8 cellular contexts compared by ENCODE assay signal in the genomic region with DNA sequence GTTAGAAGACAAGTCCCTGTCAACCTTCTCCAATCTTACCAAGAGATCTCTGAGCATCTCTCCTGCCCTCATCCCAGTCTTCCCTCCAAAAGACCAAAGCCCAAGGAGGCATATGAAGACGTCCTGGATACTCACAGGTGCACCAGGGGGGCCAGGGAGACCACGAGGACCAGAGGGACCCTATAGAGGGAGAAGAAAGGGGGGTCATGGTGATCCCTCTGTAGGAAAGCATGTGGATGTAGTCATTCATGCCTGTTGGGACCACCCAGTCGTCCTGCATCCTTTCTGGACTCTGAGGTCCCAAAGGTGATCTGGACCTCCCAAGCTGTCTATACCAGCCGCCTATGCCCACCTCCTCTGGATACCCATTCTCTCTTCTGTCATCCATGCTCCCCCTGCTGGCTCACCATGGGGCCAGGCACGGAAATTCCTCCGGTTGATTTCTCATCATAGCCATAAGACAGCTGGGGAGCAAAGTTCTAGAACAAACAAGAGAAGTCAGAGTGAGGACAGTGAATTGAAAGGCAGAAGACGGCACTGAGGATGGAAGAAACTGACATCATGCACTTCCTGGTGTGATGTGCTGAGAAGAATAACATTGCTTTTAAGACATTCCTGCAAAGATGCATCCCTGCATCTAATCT. TPM values are rescaled to one million over a fixed set of nuclear protein-coding genes. Genes with fewer than 3 reads are reported as not detected.
A peak's percentile ranks its signal among the peaks of the same experiment; 100 is the strongest.
DNase-seq lines count a peak whose midpoint lies in the region; ATAC-seq, FAIRE-seq and TF ChIP-seq lines count a peak whose summit lies in the region.

No MANE protein-coding gene starts in this region.

- TF ChIP-seq CTCF in endothelial cell of umbilical vein (IDR thresholded peaks at IDR 0.05; ENCODE audit: extremely low read depth in 1 of 2, insufficient read depth in 1 of 2, low read depth in 1 of 2, low read length in 2 of 2) (peak; percentile 77 to 79), thoracic aorta (IDR thresholded peaks at IDR 0.05) (peak; percentile 61)

- peak; percentile 95 for FAIRE-seq in endothelial cell of umbilical vein (lab: Jason Lieb, UNC)

- no peak overlapping the region for H3K9ac ChIP-seq in endothelial cell of umbilical vein (replicated peaks; ENCODE audit: extremely low read depth, insufficient read depth, low read length)

- H3K9me3 ChIP-seq in endothelial cell of umbilical vein (replicated peaks; ENCODE audit: control insufficient read depth, insufficient read depth, low read length) = no peaks in the 10 kb centered on the region
- H3K9me3 ChIP-seq in thoracic aorta = no peaks in the 10 kb centered on the region

- no peaks in the 10 kb centered on the region for H3K9me3 Mint-ChIP-seq in activated CD4-positive, alpha-beta memory T cell treated with anti-CD3 and anti-CD28 coated beads, Interleukin-2, amount 10 ng/mL, durations not matched to agents 7 days and 5 days
- no peaks in the 10 kb centered on the region for H3K9me3 Mint-ChIP-seq in natural killer cell treated with Interleukin-12 subunit alpha and Interleukin-12 subunit beta and Interleukin-15 and Interleukin-18, amount 100 ng/mL, for 72 hours

- no peak for TF ChIP-seq POLR2A in endothelial cell of umbilical vein (IDR thresholded peaks at IDR 0.05; ENCODE audit: low read depth, low read length)

- no peaks in the 10 kb centered on the region for H3K36me3 Mint-ChIP-seq in activated CD4-positive, alpha-beta memory T cell treated with anti-CD3 and anti-CD28 coated beads, Interleukin-2, amount 10 ng/mL, durations not matched to agents 7 days and 5 days (ENCODE audit: low read depth)
- H3K36me3 Mint-ChIP-seq in natural killer cell treated with Interleukin-12 subunit alpha and Interleukin-12 subunit beta and Interleukin-15 and Interleukin-18, amount 100 ng/mL, for 72 hours = no peaks in the 10 kb centered on the region

- H3K4me3 ChIP-seq in endothelial cell of umbilical vein (replicated peaks in 1 of 3; ENCODE audit: insufficient read depth in 1 of 3, low read depth in 1 of 3, low read length in 3 of 3) (no peak overlapping the region), thoracic aorta (peak overlapping the region; percentile 78)

- ATAC-seq in natural killer cell treated with Interleukin-12 subunit alpha and Interleukin-12 subunit beta and Interleukin-15 and Interleukin-18, amount 100 ng/mL, for 72 hours = no peak
- no peak for ATAC-seq in thoracic aorta (ENCODE audit: insufficient number of reproducible peaks, low FRiP score, low read depth)

- H3K9me1 ChIP-seq in endothelial cell of umbilical vein (replicated peaks; ENCODE audit: control insufficient read depth, extremely low read depth, insufficient read depth, low read length) = no peaks in the 10 kb centered on the region

- no peak overlapping the region for H3K4me3 Mint-ChIP-seq in activated CD4-positive, alpha-beta memory T cell treated with anti-CD3 and anti-CD28 coated beads, Interleukin-2, amount 10 ng/mL, durations not matched to agents 7 days and 5 days
- peak overlapping the region; percentile 45 for H3K4me3 Mint-ChIP-seq in natural killer cell treated with Interleukin-12 subunit alpha and Interleukin-12 subunit beta and Interleukin-15 and Interleukin-18, amount 100 ng/mL, for 72 hours

- no peak overlapping the region for H3K4me2 ChIP-seq in endothelial cell of umbilical vein (ENCODE audit: insufficient read depth, low read length)

- H3K4me1 ChIP-seq in endothelial cell of umbilical vein (ENCODE audit: control insufficient read depth, extremely low read depth, insufficient read depth, low read length) (no peaks in the 10 kb centered on the region), thoracic aorta (ENCODE audit: control insufficient read depth in 1 of 2, low read depth in 2 of 2) (peaks cover 18 to 63% of the 10 kb centered on the region in 2 donors)

- DNase-seq in NCI-H526 (lab: John Stamatoyannopoulos, UW) (peak; percentile 45 to 82), NCI-H526 treated with DMSO at 0.1 percent for 48 hours (lab: John Stamatoyannopoulos, UW) (no peak), NCI-H510A (lab: John Stamatoyannopoulos, UW) (peak; percentile 38), endothelial cell of umbilical vein (ENCODE audit: low read depth, low spot score) (peak; percentile 64), thoracic aorta (ENCODE audit: low spot score) (no peak), GM03348 (ENCODE audit: low spot score) (no peak)
- peak; percentile 75 for DNase-seq in activated CD4-positive, alpha-beta memory T cell treated with anti-CD3 and anti-CD28 coated beads, Interleukin-2, amount 10 ng/mL, durations not matched to agents 7 days and 5 days
- DNase-seq in natural killer cell treated with Interleukin-12 subunit alpha and Interleukin-12 subunit beta and Interleukin-15 and Interleukin-18, amount 100 ng/mL, for 72 hours (ENCODE audit: low spot score) = no peak

- peaks cover 13 to 21% of the 10 kb centered on the region in 2 experiments for H3K27me3 ChIP-seq in endothelial cell of umbilical vein (ENCODE audit: control insufficient read depth in 2 of 2, insufficient read depth in 2 of 2, low read length in 2 of 2)
- H3K27me3 ChIP-seq in thoracic aorta (replicated peaks; ENCODE audit: insufficient read depth) = no peaks in the 10 kb centered on the region

- H3K27ac ChIP-seq in endothelial cell of umbilical vein (ENCODE audit: insufficient read depth, low read depth, low read length) = no peak overlapping the region
- peak overlapping the region; percentile 88 to 90 for H3K27ac ChIP-seq in thoracic aorta

- no TSS peak for BruUV-seq in endothelial cell of umbilical vein (replicated peaks; lab: Mats Ljungman, UMichigan)

- H4K20me1 ChIP-seq in endothelial cell of umbilical vein (replicated peaks; ENCODE audit: control insufficient read depth, extremely low read depth, insufficient read depth, low read length) = no peaks in the 10 kb centered on the region

- CTCF ChIA-PET in activated CD4-positive, alpha-beta memory T cell treated with anti-CD3 and anti-CD28 coated beads, Interleukin-2, amount 10 ng/mL, durations not matched to agents 7 days and 5 days (lab: Charles Lee) = interaction anchor here (0.6 to 3.8 kb wide), 15 partner anchors 21 to 199 kb away, joined by 3 to 37 read pairs (median 4); partner anchors contain the start of genes LRRC59, SGCA and TMEM92
- CTCF ChIA-PET in endothelial cell of umbilical vein (lab: Charles Lee) = interaction anchor here (0.6 to 5.1 kb wide), 25 partner anchors 9 to 104 kb away, joined by 3 to 234 read pairs (median 5); partner anchors contain the start of genes PDK2 and SGCA

- H3K27me3 Mint-ChIP-seq in activated CD4-positive, alpha-beta memory T cell treated with anti-CD3 and anti-CD28 coated beads, Interleukin-2, amount 10 ng/mL, durations not matched to agents 7 days and 5 days = peaks cover 46% of the 10 kb centered on the region
- H3K27me3 Mint-ChIP-seq in natural killer cell treated with Interleukin-12 subunit alpha and Interleukin-12 subunit beta and Interleukin-15 and Interleukin-18, amount 100 ng/mL, for 72 hours = peaks cover 40% of the 10 kb centered on the region in 2 donors

- H2AFZ ChIP-seq in endothelial cell of umbilical vein (ENCODE audit: low read depth, low read length) = no peak overlapping the region

- H3K79me2 ChIP-seq in endothelial cell of umbilical vein (ENCODE audit: control insufficient read depth, insufficient read depth, low read length) = no peaks in the 10 kb centered on the region

- H3K27ac Mint-ChIP-seq in activated CD4-positive, alpha-beta memory T cell treated with anti-CD3 and anti-CD28 coated beads, Interleukin-2, amount 10 ng/mL, durations not matched to agents 7 days and 5 days = no peak overlapping the region
- H3K27ac Mint-ChIP-seq in natural killer cell treated with Interleukin-12 subunit alpha and Interleukin-12 subunit beta and Interleukin-15 and Interleukin-18, amount 100 ng/mL, for 72 hours = no peak overlapping the region

- dilution Hi-C loops in endothelial cell of umbilical vein (cut with MboI; ENCODE audit: extremely low pct_ligation_motif_present, low sequenced_read_pairs) = no loop called here

- intact Hi-C loops in endothelial cell of umbilical vein (cut with micrococcal nuclease) = loop anchor here (1.0 kb wide), 2 partner anchors 29 to 83 kb away; no protein-coding TSS in a partner anchor

- peaks cover 20% of the 10 kb centered on the region for H3K4me1 Mint-ChIP-seq in activated CD4-positive, alpha-beta memory T cell treated with anti-CD3 and anti-CD28 coated beads, Interleukin-2, amount 10 ng/mL, durations not matched to agents 7 days and 5 days
- peaks cover 9 to 13% of the 10 kb centered on the region in 2 donors for H3K4me1 Mint-ChIP-seq in natural killer cell treated with Interleukin-12 subunit alpha and Interleukin-12 subunit beta and Interleukin-15 and Interleukin-18, amount 100 ng/mL, for 72 hours (ENCODE audit: low read depth in 2 of 2)

- no peaks in the 10 kb centered on the region for H3K36me3 ChIP-seq in endothelial cell of umbilical vein (ENCODE audit: control insufficient read depth in 2 of 2, extremely low read depth in 1 of 2, insufficient read depth in 2 of 2, low read length in 2 of 2)
- H3K36me3 ChIP-seq in thoracic aorta = peaks cover 53% of the 10 kb centered on the region

- POLR2A ChIA-PET in activated CD4-positive, alpha-beta memory T cell treated with anti-CD3 and anti-CD28 coated beads, Interleukin-2, amount 10 ng/mL, durations not matched to agents 7 days and 5 days (lab: Charles Lee) = no interaction called here
- POLR2A ChIA-PET in endothelial cell of umbilical vein (lab: Charles Lee) = no interaction called here

RNA-seq across cellular contexts. Expression of gene COL1A1, which starts 3.3 kb away (rescaled TPM):
- under 1 TPM; 0.50 to 0.55 TPM for total RNA-seq in activated CD4-positive, alpha-beta memory T cell treated with anti-CD3 and anti-CD28 coated beads, Interleukin-2, amount 10 ng/mL, durations not matched to agents 7 days and 5 days
- 0.07 and 0.23 TPM in 2 replicates for total RNA-seq in endothelial cell of umbilical vein
- polyA plus RNA-seq in endothelial cell of umbilical vein = 0.02 and 0.07 TPM in 2 replicates
- polyA plus RNA-seq in endothelial cell of umbilical vein (2011; cell fraction: cytosol; rRNA removed) = 0.09 and 0.27 TPM in 2 replicates
- 0.34 and 2.0 TPM in 2 replicates for polyA plus RNA-seq in endothelial cell of umbilical vein (2011; cell fraction: nucleus; rRNA removed)
- polyA plus RNA-seq in endothelial cell of umbilical vein (2012) = 0.35 and 2.1 TPM in 2 replicates
- 0.19 and 0.38 TPM in 2 replicates for polyA minus RNA-seq in endothelial cell of umbilical vein
- polyA minus RNA-seq in endothelial cell of umbilical vein (2011; cell fraction: cytosol; rRNA and poly(A)+ RNA removed) = 18.7 TPM
- polyA minus RNA-seq in endothelial cell of umbilical vein (2011; cell fraction: nucleus; rRNA and poly(A)+ RNA removed) = 0.14 and 1.6 TPM in 2 replicates
- total RNA-seq in natural killer cell treated with Interleukin-12 subunit alpha and Interleukin-12 subunit beta and Interleukin-15 and Interleukin-18, amount 100 ng/mL, for 72 hours = 1 to 10 TPM in 1 of 2 donors, not detected in 1; 1.7 TPM
- 100 to 1,000 TPM; 261 to 270 TPM for total RNA-seq in thoracic aorta

RNA-seq across cellular contexts. Expression of gene SGCA, which starts 32.3 kb away (rescaled TPM):
- under 1 TPM in 1 of 2 experiments, not detected in 1; 0.30 TPM for total RNA-seq in activated CD4-positive, alpha-beta memory T cell treated with anti-CD3 and anti-CD28 coated beads, Interleukin-2, amount 10 ng/mL, durations not matched to agents 7 days and 5 days
- not detected in 2 replicates for total RNA-seq in endothelial cell of umbilical vein
- not detected in 2 replicates for polyA plus RNA-seq in endothelial cell of umbilical vein
- not detected in 2 replicates for polyA plus RNA-seq in endothelial cell of umbilical vein (2011; cell fraction: cytosol; rRNA removed)
- polyA plus RNA-seq in endothelial cell of umbilical vein (2011; cell fraction: nucleus; rRNA removed) = not detected in 2 replicates
- polyA plus RNA-seq in endothelial cell of umbilical vein (2012) = not detected in 2 replicates
- polyA minus RNA-seq in endothelial cell of umbilical vein = not detected in 2 replicates
- polyA minus RNA-seq in endothelial cell of umbilical vein (2011; cell fraction: cytosol; rRNA and poly(A)+ RNA removed) = not detected
- not detected in 2 replicates for polyA minus RNA-seq in endothelial cell of umbilical vein (2011; cell fraction: nucleus; rRNA and poly(A)+ RNA removed)
- under 1 TPM in 1 of 2 donors, not detected in 1; 0.42 TPM for total RNA-seq in natural killer cell treated with Interleukin-12 subunit alpha and Interleukin-12 subunit beta and Interleukin-15 and Interleukin-18, amount 100 ng/mL, for 72 hours
- 100 to 1,000 TPM in 1 of 2 donors, 10 to 100 TPM in 1; 95.5 to 158 TPM for total RNA-seq in thoracic aorta

RNA-seq across cellular contexts. Expression of gene PPP1R9B, which starts 47.7 kb away (rescaled TPM):
- total RNA-seq in activated CD4-positive, alpha-beta memory T cell treated with anti-CD3 and anti-CD28 coated beads, Interleukin-2, amount 10 ng/mL, durations not matched to agents 7 days and 5 days = 100 to 1,000 TPM; 136 to 137 TPM
- total RNA-seq in endothelial cell of umbilical vein (58.3 and 60.2 TPM in 2 replicates), thoracic aorta (10 to 100 TPM; 53.3 to 67.1 TPM)
- 17.7 and 20.1 TPM in 2 replicates for polyA plus RNA-seq in endothelial cell of umbilical vein
- 16.0 and 16.9 TPM in 2 replicates for polyA plus RNA-seq in endothelial cell of umbilical vein (2011; cell fraction: cytosol; rRNA removed)
- polyA plus RNA-seq in endothelial cell of umbilical vein (2011; cell fraction: nucleus; rRNA removed) = 34.5 and 47.2 TPM in 2 replicates
- polyA plus RNA-seq in endothelial cell of umbilical vein (2012) = 29.3 and 35.0 TPM in 2 replicates
- 19.7 and 28.9 TPM in 2 replicates for polyA minus RNA-seq in endothelial cell of umbilical vein
- polyA minus RNA-seq in endothelial cell of umbilical vein (2011; cell fraction: cytosol; rRNA and poly(A)+ RNA removed) = 23.5 TPM
- 7.6 and 14.2 TPM in 2 replicates for polyA minus RNA-seq in endothelial cell of umbilical vein (2011; cell fraction: nucleus; rRNA and poly(A)+ RNA removed)
- 100 to 1,000 TPM in 1 of 2 donors, 10 to 100 TPM in 1; 96.0 to 110 TPM for total RNA-seq in natural killer cell treated with Interleukin-12 subunit alpha and Interleukin-12 subunit beta and Interleukin-15 and Interleukin-18, amount 100 ng/mL, for 72 hours

Comparison
In these comparisons a context has a peak if more than half of its experiments do, and no peak if none do; other contexts are left out.
1. DNase-seq: peak in NCI-H526 (2 of 2), NCI-H510A (single experiment), activated CD4-positive, alpha-beta memory T cell treated with anti-CD3 and anti-CD28 coated beads, Interleukin-2, amount 10 ng/mL, durations not matched to agents 7 days and 5 days (single experiment) and endothelial cell of umbilical vein (single experiment); none in NCI-H526 treated with DMSO at 0.1 percent for 48 hours (single experiment), natural killer cell treated with Interleukin-12 subunit alpha and Interleukin-12 subunit beta and Interleukin-15 and Interleukin-18, amount 100 ng/mL, for 72 hours (single experiment), thoracic aorta (single experiment) and GM03348 (single experiment).
2. RNA of gene COL1A1, which starts 3.3 kb away (total RNA-seq): 261 to 270 TPM in thoracic aorta; 1.7 TPM in natural killer cell treated with Interleukin-12 subunit alpha and Interleukin-12 subunit beta and Interleukin-15 and Interleukin-18, amount 100 ng/mL, for 72 hours, 0.50 to 0.55 TPM in activated CD4-positive, alpha-beta memory T cell treated with anti-CD3 and anti-CD28 coated beads, Interleukin-2, amount 10 ng/mL, durations not matched to agents 7 days and 5 days and 0.07 to 0.23 TPM in endothelial cell of umbilical vein; every median in the first group is over 10 times any median in the second.
3. RNA of gene SGCA, which starts 32.3 kb away (total RNA-seq): 95.5 to 158 TPM in thoracic aorta; 0.42 TPM in natural killer cell treated with Interleukin-12 subunit alpha and Interleukin-12 subunit beta and Interleukin-15 and Interleukin-18, amount 100 ng/mL, for 72 hours, 0.30 TPM in activated CD4-positive, alpha-beta memory T cell treated with anti-CD3 and anti-CD28 coated beads, Interleukin-2, amount 10 ng/mL, durations not matched to agents 7 days and 5 days and not detected in endothelial cell of umbilical vein; every median in the first group is over 10 times any median in the second.